Comparison of ENCODE assay signal across 7 cellular contexts in genomic region chr12:121295746-121296617, GRCh38. TPM values are rescaled to one million over a fixed set of nuclear protein-coding genes. Genes with fewer than 3 reads are reported as not detected.
DNase-seq lines count a peak whose midpoint lies in the region; ATAC-seq, FAIRE-seq and TF ChIP-seq lines count a peak whose summit lies in the region.

No MANE protein-coding gene starts in this region.

- TF ChIP-seq CTCF in GM13976 (IDR thresholded peaks at IDR 0.05; ENCODE audit: borderline replicate concordance, control extremely low read depth, extremely low read depth, insufficient read depth, missing control alignments) (no peak), heart left ventricle (IDR thresholded peaks at IDR 0.05) (peak in 1 of 12 donors; percentile 5)

- peaks cover 12% of the 10 kb centered on the region for H3K36me3 Mint-ChIP-seq in activated naive CD4-positive, alpha-beta T cell treated with anti-CD3 and anti-CD28 coated beads for 36 hours (ENCODE audit: low read depth)

- DNase-seq in GM13976 (ENCODE audit: low spot score): peak; percentile 54
- peak; percentile 36 for DNase-seq in H54 (ENCODE audit: insufficient read length, low spot score)
- peak; percentile 18 for DNase-seq in LoVo (ENCODE audit: low spot score)
- peak; percentile 23 for DNase-seq in activated naive CD4-positive, alpha-beta T cell treated with anti-CD3 and anti-CD28 coated beads for 36 hours
- DNase-seq in heart left ventricle: peak in 4 of 5 donors; percentile 33 to 77 (median 52)
- DNase-seq in retina: peak; percentile 70
- no peak for DNase-seq in NCI-H510A treated with DMSO at 0.1 percent for 48 hours (lab: John Stamatoyannopoulos, UW)

- H3K27me3 Mint-ChIP-seq in activated naive CD4-positive, alpha-beta T cell treated with anti-CD3 and anti-CD28 coated beads for 36 hours (ENCODE audit: low read depth): no peaks in the 10 kb centered on the region

- no peaks in the 10 kb centered on the region for H3K9me3 ChIP-seq in heart left ventricle

- CTCF ChIA-PET in activated naive CD4-positive, alpha-beta T cell treated with anti-CD3 and anti-CD28 coated beads for 36 hours (lab: Charles Lee): interaction anchor here (0.5 kb wide), 1 partner anchor 53 kb away, joined by 3 read pairs; no protein-coding TSS in a partner anchor

- ATAC-seq in heart left ventricle: peak; percentile 14 to 45 (median 43)

- H3K9me3 Mint-ChIP-seq in activated naive CD4-positive, alpha-beta T cell treated with anti-CD3 and anti-CD28 coated beads for 36 hours: no peaks in the 10 kb centered on the region

- in situ Hi-C loops in GM13976 (cut with MboI; ENCODE audit: low sequenced_read_pairs, unreplicated experiment): no loop called here

- 1 to 3% (median 1%) methylated on average over 30 to 55 of the region's 55 CpGs for WGBS in heart left ventricle, 4 donors

- TF ChIP-seq POLR2A in H54 (IDR thresholded peaks at IDR 0.05; ENCODE audit: low read depth, low read length) (no peak), heart left ventricle (IDR thresholded peaks at IDR 0.05) (no peak)

- H3K27ac Mint-ChIP-seq in activated naive CD4-positive, alpha-beta T cell treated with anti-CD3 and anti-CD28 coated beads for 36 hours: peak overlapping the region; percentile 65

- intact Hi-C loops in activated naive CD4-positive, alpha-beta T cell treated with anti-CD3 and anti-CD28 coated beads for 36 hours (cut with micrococcal nuclease): loop anchor here (1.0 to 5.0 kb wide), 4 partner anchors 56 to 592 kb away; partner anchors contain the start of genes ORAI1 and PSMD9
- intact Hi-C loops in heart left ventricle (cut with DNase I): no loop called here

- H3K4me1 ChIP-seq in heart left ventricle: peaks cover 0 to 56% (median 27%) of the 10 kb centered on the region in 12 donors

- no peak for FAIRE-seq in H54 (lab: Jason Lieb, UNC)

- H3K4me3 Mint-ChIP-seq in activated naive CD4-positive, alpha-beta T cell treated with anti-CD3 and anti-CD28 coated beads for 36 hours: peak overlapping the region; percentile 90

- H3K27me3 ChIP-seq in heart left ventricle: no peaks in the 10 kb centered on the region

- peak overlapping the region; percentile 58 to 95 (median 86) for H3K27ac ChIP-seq in heart left ventricle

- H3K36me3 ChIP-seq in heart left ventricle: peaks cover 0 to 20% (median 9%) of the 10 kb centered on the region in 9 donors

- peaks cover 24% of the 10 kb centered on the region for H3K4me1 Mint-ChIP-seq in activated naive CD4-positive, alpha-beta T cell treated with anti-CD3 and anti-CD28 coated beads for 36 hours (ENCODE audit: low read depth)

- peak overlapping the region; percentile 70 to 100 (median 97) for H3K4me3 ChIP-seq in heart left ventricle

RNA-seq across cellular contexts. Expression of gene CAMKK2, which starts 0.5 kb away (rescaled TPM):
- total RNA-seq in activated naive CD4-positive, alpha-beta T cell treated with anti-CD3 and anti-CD28 coated beads for 36 hours: 10 to 100 TPM; 14.8 to 18.8 TPM
- 10 to 100 TPM; 12.5 to 28.2 (median 16.0) TPM for total RNA-seq in heart left ventricle
- 10 to 100 TPM in 1 of 2 donors, 1 to 10 TPM in 1; 7.4 to 19.5 TPM for polyA plus RNA-seq in heart left ventricle

RNA-seq across cellular contexts. Expression of gene ANAPC5, which starts 56.2 kb away (rescaled TPM):
- 100 to 1,000 TPM; 117 to 119 TPM for total RNA-seq in activated naive CD4-positive, alpha-beta T cell treated with anti-CD3 and anti-CD28 coated beads for 36 hours
- 10 to 100 TPM; 55.0 to 81.1 (median 59.1) TPM for total RNA-seq in heart left ventricle
- polyA plus RNA-seq in heart left ventricle: 10 to 100 TPM; 58.1 to 81.7 TPM
